ENCODE assay signal across 8 cellular contexts in the genomic region with DNA sequence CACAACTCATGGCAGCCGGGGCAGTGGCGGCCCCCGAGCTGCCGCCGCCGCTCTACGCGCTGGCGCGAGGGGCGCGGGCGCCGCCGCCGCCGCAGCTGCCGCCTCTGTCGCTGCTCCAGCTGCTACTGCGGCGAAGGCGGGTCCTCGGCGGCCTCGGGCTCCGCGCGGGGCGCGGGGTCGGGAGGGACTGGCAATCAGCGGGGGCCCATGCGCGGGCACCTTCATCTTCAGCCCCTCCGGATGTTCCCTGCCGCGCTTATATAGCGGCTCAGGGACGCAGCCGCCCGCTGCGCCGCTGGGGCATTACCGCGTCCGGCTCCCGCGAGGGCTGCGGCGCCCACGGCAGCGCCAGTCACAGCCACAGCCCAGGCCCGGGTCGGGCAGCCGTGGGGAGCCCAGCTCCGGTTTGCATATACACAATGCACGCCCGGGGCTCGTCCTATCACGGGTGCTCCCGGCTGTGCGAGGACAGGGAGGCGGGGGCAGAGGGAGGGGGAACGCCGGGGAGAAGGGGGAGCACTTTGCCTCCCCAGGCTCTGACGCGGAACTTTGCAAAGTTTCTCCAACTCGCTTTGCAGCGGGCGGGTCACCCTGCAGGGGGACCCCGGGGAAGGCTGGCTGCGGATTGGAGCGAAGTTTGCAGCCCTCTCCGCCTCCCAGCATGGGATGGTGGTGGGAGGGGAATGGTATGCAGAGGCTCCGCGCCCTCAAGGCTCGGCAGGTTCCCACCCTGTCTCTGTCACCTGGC. TPM values are rescaled to one million over a fixed set of nuclear protein-coding genes. Genes with fewer than 3 reads are reported as not detected.
DNase-seq lines count a peak whose midpoint lies in the region; ATAC-seq and TF ChIP-seq lines count a peak whose summit lies in the region.

A gene with protein sequence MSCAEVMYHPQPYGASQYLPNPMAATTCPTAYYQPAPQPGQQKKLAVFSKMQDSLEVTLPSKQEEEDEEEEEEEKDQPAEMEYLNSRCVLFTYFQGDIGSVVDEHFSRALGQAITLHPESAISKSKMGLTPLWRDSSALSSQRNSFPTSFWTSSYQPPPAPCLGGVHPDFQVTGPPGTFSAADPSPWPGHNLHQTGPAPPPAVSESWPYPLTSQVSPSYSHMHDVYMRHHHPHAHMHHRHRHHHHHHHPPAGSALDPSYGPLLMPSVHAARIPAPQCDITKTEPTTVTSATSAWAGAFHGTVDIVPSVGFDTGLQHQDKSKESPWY (minus strand): TSS at position 416 of the 748 bp plus-strand sequence. CDS start 406 bp downstream, at position 10.

- 1% methylated on average over 38 to 77 of the region's 77 CpGs for WGBS in esophagus, 2 donors

- TF ChIP-seq CTCF in Calu3 (IDR thresholded peaks at IDR 0.05; ENCODE audit: unreplicated experiment) (peak; percentile 39), HFFc6 (IDR thresholded peaks at IDR 0.05) (peak; percentile 61)

- H3K4me1 Mint-ChIP-seq in Calu3 (ENCODE audit: low read depth, unreplicated experiment) (peaks cover 38% of the 10 kb centered on the region), HFFc6 (ENCODE audit: low read depth) (peaks cover 71% of the 10 kb centered on the region)

- peak within 1 kb of the TSS; percentile 95 for H3K4me3 Mint-ChIP-seq in Calu3 (ENCODE audit: low read depth, unreplicated experiment)
- peak within 1 kb of the TSS; percentile 96 for H3K4me3 Mint-ChIP-seq in HFFc6

- no peaks in the 10 kb centered on the region for H3K27me3 ChIP-seq in esophagus (ENCODE audit: control insufficient read depth in 1 of 2, insufficient read depth in 2 of 2, low read length in 2 of 2)

- H3K36me3 ChIP-seq in esophagus (ENCODE audit: control insufficient read depth in 2 of 2, insufficient read depth in 2 of 2, low read length in 1 of 2): no peaks in the 10 kb centered on the region

- ATAC-seq in SK-N-SH treated with all-trans-retinoic acid at 6 μM for 48 hours: peak; percentile 80

- H3K4me3 ChIP-seq in esophagus (ENCODE audit: low read depth in 1 of 2, low read length in 2 of 2): peak within 1 kb of the TSS; percentile 56 to 61

- H3K36me3 Mint-ChIP-seq in Calu3 (ENCODE audit: insufficient read depth, unreplicated experiment) (peaks cover 40% of the 10 kb centered on the region), HFFc6 (ENCODE audit: low read depth) (peaks cover 21% of the 10 kb centered on the region)

- H3K27ac ChIP-seq in esophagus (ENCODE audit: low read depth in 2 of 2, low read length in 1 of 2): peak within 1 kb of the TSS; percentile 45 to 69

- no peaks in the 10 kb centered on the region for H3K9me3 ChIP-seq in esophagus (ENCODE audit: control insufficient read depth in 2 of 2, insufficient read depth in 1 of 2, low read depth in 1 of 2, low read length in 1 of 2)

- CTCF ChIA-PET in Calu3 (lab: Charles Lee): interaction anchor here (0.7 to 1.9 kb wide), 4 partner anchors 12 to 92 kb away, joined by 3 to 12 read pairs (median 4); no protein-coding TSS in a partner anchor

- H3K4me1 ChIP-seq in esophagus (ENCODE audit: control insufficient read depth in 2 of 2, insufficient read depth in 2 of 2, low read length in 1 of 2): peaks cover 2 to 3% of the 10 kb centered on the region in 2 donors

- H3K27ac Mint-ChIP-seq in Calu3 (ENCODE audit: unreplicated experiment) (peak within 1 kb of the TSS; percentile 96), HFFc6 (peak within 1 kb of the TSS; percentile 96)

- H3K9me3 Mint-ChIP-seq in Calu3 (ENCODE audit: low read depth, unreplicated experiment) (no peaks in the 10 kb centered on the region), HFFc6 (no peaks in the 10 kb centered on the region)

- H3K27me3 Mint-ChIP-seq in Calu3 (ENCODE audit: unreplicated experiment): no peaks in the 10 kb centered on the region
- peaks cover 4% of the 10 kb centered on the region; the same call in 1 of the 2 replicates for H3K27me3 Mint-ChIP-seq in HFFc6 (ENCODE audit: insufficient read depth)

- BruUV-seq in Calu3 (replicated peaks; lab: Mats Ljungman, UMichigan): no TSS peak

- intact Hi-C loops in Calu3 (cut with micrococcal nuclease; ENCODE audit: unreplicated experiment): loop anchor here (1.0 to 5.0 kb wide), 3 partner anchors 11 to 204 kb away; no protein-coding TSS in a partner anchor

- DNase-seq in Calu3 (peak; percentile 84), HFFc6 (peak; percentile 84), mucosa of gallbladder (ENCODE audit: low spot score) (peak; percentile 65), ureter (ENCODE audit: low spot score) (peak; percentile 83), DMS153 treated with DMSO at 0.1 percent for 48 hours (lab: John Stamatoyannopoulos, UW; ENCODE audit: unreplicated experiment) (no peak)
- DNase-seq in activated CD4-positive, CD25-positive, alpha-beta regulatory T cell treated with anti-CD3 and anti-CD28 coated beads, Interleukin-2, amount 50 U/mL, for 72 hours: no peak

TF ChIP-seq in SK-N-SH treated with all-trans-retinoic acid at 6 μM for 48 hours, 23 proteins besides CTCF, POLR2A, EP300 and RAD21:
- TF ChIP-seq TSHZ2 (CRISPR knock-in tag; IDR thresholded peaks at IDR 0.05) (no peak), ZFP30 (CRISPR knock-in tag; IDR thresholded peaks at IDR 0.05) (no peak), ESRRG (CRISPR knock-in tag; IDR thresholded peaks at IDR 0.05) (no peak), PPARA (CRISPR knock-in tag; IDR thresholded peaks at IDR 0.05; ENCODE audit: borderline replicate concordance) (no peak), ISL1 (CRISPR knock-in tag; IDR thresholded peaks at IDR 0.05) (no peak), RARB (CRISPR knock-in tag; IDR thresholded peaks at IDR 0.05) (no peak), TCF4 (CRISPR knock-in tag; IDR thresholded peaks at IDR 0.05; ENCODE audit: borderline replicate concordance) (no peak), ZNF8 (CRISPR knock-in tag; IDR thresholded peaks at IDR 0.05) (no peak), ZC3H10 (CRISPR knock-in tag; IDR thresholded peaks at IDR 0.05) (no peak), ZFP3 (CRISPR knock-in tag; IDR thresholded peaks at IDR 0.05) (no peak), ARNTL (CRISPR knock-in tag; IDR thresholded peaks at IDR 0.05; ENCODE audit: borderline replicate concordance, low read depth) (no peak), OSR1 (CRISPR knock-in tag; IDR thresholded peaks at IDR 0.05) (no peak)
- TF ChIP-seq, protein P1, sequence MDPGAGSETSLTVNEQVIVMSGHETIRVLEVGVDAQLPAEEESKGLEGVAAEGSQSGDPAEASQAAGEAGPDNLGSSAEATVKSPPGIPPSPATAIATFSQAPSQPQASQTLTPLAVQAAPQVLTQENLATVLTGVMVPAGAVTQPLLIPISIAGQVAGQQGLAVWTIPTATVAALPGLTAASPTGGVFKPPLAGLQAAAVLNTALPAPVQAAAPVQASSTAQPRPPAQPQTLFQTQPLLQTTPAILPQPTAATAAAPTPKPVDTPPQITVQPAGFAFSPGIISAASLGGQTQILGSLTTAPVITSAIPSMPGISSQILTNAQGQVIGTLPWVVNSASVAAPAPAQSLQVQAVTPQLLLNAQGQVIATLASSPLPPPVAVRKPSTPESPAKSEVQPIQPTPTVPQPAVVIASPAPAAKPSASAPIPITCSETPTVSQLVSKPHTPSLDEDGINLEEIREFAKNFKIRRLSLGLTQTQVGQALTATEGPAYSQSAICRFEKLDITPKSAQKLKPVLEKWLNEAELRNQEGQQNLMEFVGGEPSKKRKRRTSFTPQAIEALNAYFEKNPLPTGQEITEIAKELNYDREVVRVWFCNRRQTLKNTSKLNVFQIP (CRISPR knock-in tag; IDR thresholded peaks at IDR 0.05; ENCODE audit: borderline replicate concordance, low read depth): no peak
- TF ChIP-seq, protein P2, sequence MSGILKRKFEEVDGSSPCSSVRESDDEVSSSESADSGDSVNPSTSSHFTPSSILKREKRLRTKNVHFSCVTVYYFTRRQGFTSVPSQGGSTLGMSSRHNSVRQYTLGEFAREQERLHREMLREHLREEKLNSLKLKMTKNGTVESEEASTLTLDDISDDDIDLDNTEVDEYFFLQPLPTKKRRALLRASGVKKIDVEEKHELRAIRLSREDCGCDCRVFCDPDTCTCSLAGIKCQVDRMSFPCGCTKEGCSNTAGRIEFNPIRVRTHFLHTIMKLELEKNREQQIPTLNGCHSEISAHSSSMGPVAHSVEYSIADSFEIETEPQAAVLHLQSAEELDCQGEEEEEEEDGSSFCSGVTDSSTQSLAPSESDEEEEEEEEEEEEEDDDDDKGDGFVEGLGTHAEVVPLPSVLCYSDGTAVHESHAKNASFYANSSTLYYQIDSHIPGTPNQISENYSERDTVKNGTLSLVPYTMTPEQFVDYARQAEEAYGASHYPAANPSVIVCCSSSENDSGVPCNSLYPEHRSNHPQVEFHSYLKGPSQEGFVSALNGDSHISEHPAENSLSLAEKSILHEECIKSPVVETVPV (CRISPR knock-in tag; IDR thresholded peaks at IDR 0.05): no peak

RNA-seq across cellular contexts. Expression of the gene that starts here (rescaled TPM):
- total RNA-seq in Calu3 (2022) (40.0 and 48.2 TPM in 2 replicates), mucosa of gallbladder (39.2 TPM), ureter (51.7 TPM)
- total RNA-seq in HFFc6 (2021; fragmentation: NEBNext Ultra II Directional; extraction: Animal tissue kit (Norgen Biotek cat#: 25700)): 100 to 1,000 TPM; 117 to 193 (median 151) TPM
- polyA plus RNA-seq in esophagus: under 1 TPM; 0.54 to 0.55 TPM

Comparison
In these comparisons a context has a peak if more than half of its experiments do, and no peak if none do; other contexts are left out.
1. DNase-seq: peak in Calu3 (single experiment), HFFc6 (single experiment), mucosa of gallbladder (single experiment) and ureter (single experiment); none in activated CD4-positive, CD25-positive, alpha-beta regulatory T cell treated with anti-CD3 and anti-CD28 coated beads, Interleukin-2, amount 50 U/mL, for 72 hours (single experiment) and DMS153 treated with DMSO at 0.1 percent for 48 hours (single experiment).